Comparison of ENCODE assay signal across 24 cellular contexts in genomic region chr11:29153078-29153477, GRCh38.
A peak's percentile ranks its signal among the peaks of the same experiment; 100 is the strongest.
DNase-seq lines count a peak whose midpoint lies in the region; ATAC-seq, FAIRE-seq and TF ChIP-seq lines count a peak whose summit lies in the region.
"Had no signal": no experiment of that assay in that cellular context is flagged by ENCODE, and none has a peak within 500 bp of the region (broad histone marks: within the 10 kb centered on the region; RNA-seq: fewer than 3 reads in every experiment).

No MANE protein-coding gene starts in this region.

- no peak for TF ChIP-seq POLR2A in A549 (IDR thresholded peaks at IDR 0.05; ENCODE audit: low read length)

- TF ChIP-seq CTCF in A549 (IDR thresholded peaks at IDR 0.05) = no peak
- TF ChIP-seq CTCF in astrocyte of the spinal cord (IDR thresholded peaks at IDR 0.05; ENCODE audit: low read depth, low read length) = no peak
- TF ChIP-seq CTCF in left lung (IDR thresholded peaks at IDR 0.05) = no peak

- H3K27ac ChIP-seq in A549 (no peak overlapping the region), left lung (no peak overlapping the region)
- H3K27ac ChIP-seq in CD8-positive, alpha-beta memory T cell (ENCODE audit: low read depth, low read length) = no peak overlapping the region
- H3K27ac ChIP-seq: HL-60 had no signal

- no peak for TF ChIP-seq RAD21 in A549 (conservative IDR thresholded peaks at IDR 0.05 in 1 of 2, IDR thresholded peaks at IDR 0.05 in 1 of 2)

- H3K4me2 ChIP-seq in A549 = no peak overlapping the region

- CTCF ChIA-PET in A549 (lab: Yijun Ruan, JAX) = no interaction called here
- CTCF ChIA-PET in CD8-positive, alpha-beta memory T cell (lab: Charles Lee) = no interaction called here

- H3K9me3 ChIP-seq in A549 (peaks cover 17% of the 10 kb centered on the region; the same call in 2 of the 3 replicates), left lung (peaks cover 0 to 12% of the 10 kb centered on the region in 2 donors)
- H3K9me3 ChIP-seq in CD8-positive, alpha-beta memory T cell (ENCODE audit: low read length) = no peaks in the 10 kb centered on the region
- H3K9me3 ChIP-seq: BE2C had no signal

- H3K4me1 ChIP-seq in A549 = no peaks in the 10 kb centered on the region
- no peaks in the 10 kb centered on the region for H3K4me1 ChIP-seq in left lung
- no peaks in the 10 kb centered on the region for H3K4me1 ChIP-seq in CD8-positive, alpha-beta memory T cell (ENCODE audit: insufficient read depth, low read length)
- H3K4me1 ChIP-seq: BE2C, Caco-2 had no signal

- ATAC-seq in A549 = no peak
- ATAC-seq in left lung = no peak

- H3K4me3 ChIP-seq in A549 = no peak overlapping the region
- no peak overlapping the region for H3K4me3 ChIP-seq in astrocyte of the spinal cord (ENCODE audit: low read depth, low read length)
- no peak overlapping the region for H3K4me3 ChIP-seq in left lung
- H3K4me3 ChIP-seq in CD8-positive, alpha-beta memory T cell (ENCODE audit: low read length) = no peak overlapping the region

- no peak for FAIRE-seq in A549 (lab: Jason Lieb, UNC)
- FAIRE-seq: D721Med, GM12891, GM19239, H1, HTR-8/SVneo had no signal

- no peaks in the 10 kb centered on the region for H3K27me3 Mint-ChIP-seq in CD8-positive, alpha-beta memory T cell
- H3K27me3 Mint-ChIP-seq: CD4-positive, CD25-positive, alpha-beta regulatory T cell had no signal

- in situ Hi-C loops in astrocyte of the spinal cord (cut with HindIII; ENCODE audit: low sequenced_read_pairs) = no loop called here

- no peak overlapping the region for H3K27ac Mint-ChIP-seq in CD8-positive, alpha-beta memory T cell
- H3K27ac Mint-ChIP-seq: CD4-positive, CD25-positive, alpha-beta regulatory T cell; H9 had no signal

- no peak for TF ChIP-seq EP300 in A549 (IDR thresholded peaks at IDR 0.05)

- H3K4me3 Mint-ChIP-seq in CD8-positive, alpha-beta memory T cell = no peak overlapping the region
- H3K4me3 Mint-ChIP-seq: CD4-positive, CD25-positive, alpha-beta regulatory T cell; H9 had no signal

- POLR2A ChIA-PET in A549 (lab: Yijun Ruan, JAX) = no interaction called here
- POLR2A ChIA-PET in CD8-positive, alpha-beta memory T cell (lab: Charles Lee) = no interaction called here

- H3K36me3 Mint-ChIP-seq in CD8-positive, alpha-beta memory T cell = no peaks in the 10 kb centered on the region
- H3K36me3 Mint-ChIP-seq: CD4-positive, CD25-positive, alpha-beta regulatory T cell had no signal

- DNase-seq in A549 (ENCODE audit: low read depth in 1 of 2, low spot score in 1 of 2) = no peak
- peak; percentile 71 for DNase-seq in HS-27A (ENCODE audit: low read depth)
- DNase-seq in astrocyte of the spinal cord (ENCODE audit: low read depth, low spot score) = peak; percentile 36
- peak; percentile 6 for DNase-seq in fibroblast of gingiva (ENCODE audit: low read depth)
- DNase-seq in activated CD4-positive, alpha-beta T cell treated with anti-CD3 and anti-CD28 coated beads, Interleukin-2, amount 50 U/mL, for 1 hour = no peak
- no peak for DNase-seq in left lung
- no peak for DNase-seq in midbrain (lab: John Stamatoyannopoulos, UW)
- DNase-seq in CD8-positive, alpha-beta memory T cell = no peak
- DNase-seq: 8988T; ACHN; BE2C; C1 segment of cervical spinal cord; Caco-2; CD4-positive, CD25-positive, alpha-beta regulatory T cell; DMS153; DMS79 treated with DMSO at 0.1 percent for 48 hours; H9; KG1 had no signal

- intact Hi-C loops in left lung (cut with DNase I) = no loop called here

- 97% methylated on average over 1 of the region's 1 CpG for WGBS in A549 (ENCODE audit: missing lambda C conversion rate)

- H3K27me3 ChIP-seq in left lung = no peaks in the 10 kb centered on the region
- H3K27me3 ChIP-seq in CD8-positive, alpha-beta memory T cell (ENCODE audit: insufficient read depth, low read length, poor library complexity, severe bottlenecking) = no peaks in the 10 kb centered on the region
- H3K27me3 ChIP-seq: BE2C had no signal

- H3K4me1 Mint-ChIP-seq in CD8-positive, alpha-beta memory T cell = no peaks in the 10 kb centered on the region
- H3K4me1 Mint-ChIP-seq: CD4-positive, CD25-positive, alpha-beta regulatory T cell had no signal

- peaks cover 0 to 35% (median 6%) of the 10 kb centered on the region in 5 donors for H3K9me3 Mint-ChIP-seq in CD8-positive, alpha-beta memory T cell

- H3K36me3 ChIP-seq in left lung = no peaks in the 10 kb centered on the region
- no peaks in the 10 kb centered on the region for H3K36me3 ChIP-seq in CD8-positive, alpha-beta memory T cell (ENCODE audit: insufficient read depth, low read length)
- H3K36me3 ChIP-seq: BE2C had no signal

TF ChIP-seq in A549, 52 proteins besides CTCF, POLR2A, EP300 and RAD21:
- TF ChIP-seq SMC3 (IDR thresholded peaks at IDR 0.05) (no peak), HEYL (CRISPR knock-in tag; IDR thresholded peaks at IDR 0.05) (no peak), ESRRA (IDR thresholded peaks at IDR 0.05; ENCODE audit: borderline replicate concordance, low read length) (no peak), MAFK (IDR thresholded peaks at IDR 0.05; ENCODE audit: partially characterized antibody) (peak; percentile 39), NFE2L2 (conservative IDR thresholded peaks at IDR 0.05; ENCODE audit: low read length) (no peak), EHF (CRISPR knock-in tag; IDR thresholded peaks at IDR 0.05) (no peak)

Comparison
In these comparisons a context has a peak if more than half of its experiments do, and no peak if none do; other contexts are left out.
1. DNase-seq: peak in HS-27A (single experiment), astrocyte of the spinal cord (single experiment) and fibroblast of gingiva (single experiment); none in A549 (0 of 2), activated CD4-positive, alpha-beta T cell treated with anti-CD3 and anti-CD28 coated beads, Interleukin-2, amount 50 U/mL, for 1 hour (single experiment), left lung (0 of 2), midbrain (single experiment) and CD8-positive, alpha-beta memory T cell (0 of 5).